In genomic region chr2:197209742-197210408, GRCh38 we compare ENCODE assay signal across 8 cellular contexts.
DNase-seq lines count a peak whose midpoint lies in the region; ATAC-seq, FAIRE-seq and TF ChIP-seq lines count a peak whose summit lies in the region.

No MANE protein-coding gene starts in this region.

- peaks cover 22% of the 10 kb centered on the region for H3K36me3 Mint-ChIP-seq in T-helper 2 cell treated with Interferon-gamma antibody and Interleukin-4, amounts not matched to agents 5 μg/mL and 100 μg/mL, for 36 hours (ENCODE audit: low read depth)

- no peaks in the 10 kb centered on the region for H3K27me3 ChIP-seq in upper lobe of left lung

- no peaks in the 10 kb centered on the region for H3K9me3 ChIP-seq in upper lobe of left lung

- no peaks in the 10 kb centered on the region for H3K9me3 Mint-ChIP-seq in T-helper 2 cell treated with Interferon-gamma antibody and Interleukin-4, amounts not matched to agents 5 μg/mL and 100 μg/mL, for 36 hours

- ATAC-seq in HG02852 (IDR thresholded peaks at IDR 0.05; ENCODE audit: unreplicated experiment), result peak; percentile 40
- peak; percentile 70 to 92 for ATAC-seq in upper lobe of left lung (ENCODE audit: low FRiP score in 2 of 2)

- WGBS in upper lobe of left lung, 2 donors, result 48 to 54% methylated on average over 6 of the region's 6 CpGs

- H3K27ac Mint-ChIP-seq in T-helper 2 cell treated with Interferon-gamma antibody and Interleukin-4, amounts not matched to agents 5 μg/mL and 100 μg/mL, for 36 hours, result peak overlapping the region; percentile 90

- FAIRE-seq in GM18507 (lab: Jason Lieb, UNC), result peak; percentile 91

- H3K4me1 ChIP-seq in upper lobe of left lung, result peaks cover 72 to 78% (median 75%) of the 10 kb centered on the region in 4 donors

- TF ChIP-seq EP300 in upper lobe of left lung (IDR thresholded peaks at IDR 0.05), result peak in 1 of 4 donors; percentile 16

- H3K27me3 Mint-ChIP-seq in T-helper 2 cell treated with Interferon-gamma antibody and Interleukin-4, amounts not matched to agents 5 μg/mL and 100 μg/mL, for 36 hours (ENCODE audit: low read depth), result no peaks in the 10 kb centered on the region

- TF ChIP-seq POLR2A in erythroblast (IDR thresholded peaks at IDR 0.05; ENCODE audit: low read length), result no peak
- peak in 1 of 4 donors; percentile 42 for TF ChIP-seq POLR2A in upper lobe of left lung (IDR thresholded peaks at IDR 0.05)

- peak overlapping the region; percentile 69 to 88 (median 82) for H3K27ac ChIP-seq in upper lobe of left lung

- no peaks in the 10 kb centered on the region for H3K36me3 ChIP-seq in upper lobe of left lung

- peaks cover 88% of the 10 kb centered on the region for H3K4me1 Mint-ChIP-seq in T-helper 2 cell treated with Interferon-gamma antibody and Interleukin-4, amounts not matched to agents 5 μg/mL and 100 μg/mL, for 36 hours (ENCODE audit: low read depth)

- TF ChIP-seq CTCF in upper lobe of left lung (IDR thresholded peaks at IDR 0.05), result no peak

- H3K4me3 Mint-ChIP-seq in T-helper 2 cell treated with Interferon-gamma antibody and Interleukin-4, amounts not matched to agents 5 μg/mL and 100 μg/mL, for 36 hours, result peak overlapping the region; percentile 61

- no peak overlapping the region for H3K4me3 ChIP-seq in upper lobe of left lung

- no peak for DNase-seq in GM18507 (ENCODE audit: extremely low spot score, insufficient read length, low read depth)
- peak; percentile 83 for DNase-seq in T-helper 2 cell treated with Interferon-gamma antibody and Interleukin-4, amounts not matched to agents 5 μg/mL and 100 μg/mL, for 36 hours (ENCODE audit: low spot score)
- peak; percentile 7 to 20 for DNase-seq in erythroblast (lab: John Stamatoyannopoulos, UW)
- peak in 1 of 2 donors; percentile 74 for DNase-seq in upper lobe of left lung
- DNase-seq in NCI-H2107 (lab: John Stamatoyannopoulos, UW), result no peak
- DNase-seq in medulla oblongata (ENCODE audit: extremely low spot score), result no peak
- DNase-seq in ureter (ENCODE audit: low spot score), result no peak

Comparison
In these comparisons a context has a peak if more than half of its experiments do, and no peak if none do; other contexts are left out.
1. DNase-seq: peak in T-helper 2 cell treated with Interferon-gamma antibody and Interleukin-4, amounts not matched to agents 5 μg/mL and 100 μg/mL, for 36 hours (single experiment) and erythroblast (2 of 2); none in GM18507 (single experiment), NCI-H2107 (single experiment), medulla oblongata (single experiment) and ureter (single experiment).